16 cellular contexts compared by ENCODE assay signal in genomic region chr12:4284306-4284705, GRCh38. TPM values are rescaled to one million over a fixed set of nuclear protein-coding genes. Genes with fewer than 3 reads are reported as not detected.
DNase-seq lines count a peak whose midpoint lies in the region; ATAC-seq lines count a peak whose summit lies in the region.
"Had no signal": no experiment of that assay in that cellular context is flagged by ENCODE, and none has a peak within 500 bp of the region (broad histone marks: within the 10 kb centered on the region; RNA-seq: fewer than 3 reads in every experiment).

No MANE protein-coding gene starts in this region.

- H3K9me3 Mint-ChIP-seq in activated T-cell treated with anti-CD3 and anti-CD28 coated beads, Interleukin-2, amount 50 U/mL, for 24 hours: no peaks in the 10 kb centered on the region
- H3K9me3 Mint-ChIP-seq in activated T-cell treated with anti-CD3 and anti-CD28 coated beads, Interleukin-2, amount 50 U/mL, for 72 hours: no peaks in the 10 kb centered on the region
- no peaks in the 10 kb centered on the region for H3K9me3 Mint-ChIP-seq in activated CD4-positive, alpha-beta memory T cell treated with anti-CD3 and anti-CD28 coated beads, Interleukin-2, amount 10 ng/mL, durations not matched to agents 7 days and 5 days
- no peaks in the 10 kb centered on the region for H3K9me3 Mint-ChIP-seq in central memory CD8-positive, alpha-beta T cell

- DNase-seq in activated T-cell treated with anti-CD3 and anti-CD28 coated beads, Interleukin-2, amount 50 U/mL, for 24 hours: no peak
- no peak for DNase-seq in activated T-cell treated with anti-CD3 and anti-CD28 coated beads, Interleukin-2, amount 50 U/mL, for 72 hours
- peak; percentile 12 for DNase-seq in activated CD4-positive, alpha-beta memory T cell treated with anti-CD3 and anti-CD28 coated beads, Interleukin-2, amount 10 ng/mL, durations not matched to agents 7 days and 5 days
- DNase-seq in central memory CD8-positive, alpha-beta T cell (ENCODE audit: low spot score in 2 of 2): no peak
- peak; percentile 24 for DNase-seq in stimulated activated CD8-positive, alpha-beta memory T cell treated with anti-CD3 and anti-CD28 coated beads, Interleukin-4, amount 100 ng/mL, for 48 hours
- DNase-seq: DND-41, GDM1, KG1, NCI-H146, NCI-H2081, NCI-H510A treated with DMSO at 0.1 percent for 48 hours, NCI-H82, PC-9 had no signal

- CTCF ChIA-PET in activated CD4-positive, alpha-beta memory T cell treated with anti-CD3 and anti-CD28 coated beads, Interleukin-2, amount 10 ng/mL, durations not matched to agents 7 days and 5 days (lab: Charles Lee): no interaction called here

- no peak overlapping the region for H3K4me3 Mint-ChIP-seq in activated T-cell treated with anti-CD3 and anti-CD28 coated beads, Interleukin-2, amount 50 U/mL, for 24 hours
- no peak overlapping the region for H3K4me3 Mint-ChIP-seq in activated T-cell treated with anti-CD3 and anti-CD28 coated beads, Interleukin-2, amount 50 U/mL, for 72 hours
- no peak overlapping the region for H3K4me3 Mint-ChIP-seq in activated CD4-positive, alpha-beta memory T cell treated with anti-CD3 and anti-CD28 coated beads, Interleukin-2, amount 10 ng/mL, durations not matched to agents 7 days and 5 days
- H3K4me3 Mint-ChIP-seq in central memory CD8-positive, alpha-beta T cell: peak overlapping the region; percentile 39

- H3K36me3 Mint-ChIP-seq in activated T-cell treated with anti-CD3 and anti-CD28 coated beads, Interleukin-2, amount 50 U/mL, for 24 hours (ENCODE audit: low read depth): peaks cover 100% of the 10 kb centered on the region
- peaks cover 31 to 65% of the 10 kb centered on the region in 2 donors for H3K36me3 Mint-ChIP-seq in activated T-cell treated with anti-CD3 and anti-CD28 coated beads, Interleukin-2, amount 50 U/mL, for 72 hours (ENCODE audit: insufficient read depth in 2 of 2)
- peaks cover 99% of the 10 kb centered on the region for H3K36me3 Mint-ChIP-seq in activated CD4-positive, alpha-beta memory T cell treated with anti-CD3 and anti-CD28 coated beads, Interleukin-2, amount 10 ng/mL, durations not matched to agents 7 days and 5 days (ENCODE audit: low read depth)
- H3K36me3 Mint-ChIP-seq in central memory CD8-positive, alpha-beta T cell (ENCODE audit: insufficient read depth): peaks cover 83% of the 10 kb centered on the region

- H3K27ac Mint-ChIP-seq in activated T-cell treated with anti-CD3 and anti-CD28 coated beads, Interleukin-2, amount 50 U/mL, for 24 hours: peak overlapping the region; percentile 90
- no peak overlapping the region for H3K27ac Mint-ChIP-seq in activated T-cell treated with anti-CD3 and anti-CD28 coated beads, Interleukin-2, amount 50 U/mL, for 72 hours
- H3K27ac Mint-ChIP-seq in activated CD4-positive, alpha-beta memory T cell treated with anti-CD3 and anti-CD28 coated beads, Interleukin-2, amount 10 ng/mL, durations not matched to agents 7 days and 5 days: no peak overlapping the region
- H3K27ac Mint-ChIP-seq in central memory CD8-positive, alpha-beta T cell (ENCODE audit: low read depth): peak overlapping the region; percentile 25

- H3K4me1 Mint-ChIP-seq in activated T-cell treated with anti-CD3 and anti-CD28 coated beads, Interleukin-2, amount 50 U/mL, for 24 hours (ENCODE audit: low read depth): peaks cover 98% of the 10 kb centered on the region
- H3K4me1 Mint-ChIP-seq in activated T-cell treated with anti-CD3 and anti-CD28 coated beads, Interleukin-2, amount 50 U/mL, for 72 hours (ENCODE audit: low read depth): peaks cover 89% of the 10 kb centered on the region
- peaks cover 98% of the 10 kb centered on the region for H3K4me1 Mint-ChIP-seq in activated CD4-positive, alpha-beta memory T cell treated with anti-CD3 and anti-CD28 coated beads, Interleukin-2, amount 10 ng/mL, durations not matched to agents 7 days and 5 days
- peaks cover 84% of the 10 kb centered on the region for H3K4me1 Mint-ChIP-seq in central memory CD8-positive, alpha-beta T cell

- ATAC-seq in activated T-cell treated with anti-CD3 and anti-CD28 coated beads, Interleukin-2, amount 50 U/mL, for 72 hours (replicated peaks in 1 of 2): no peak
- no peak for ATAC-seq in central memory CD8-positive, alpha-beta T cell (replicated peaks; ENCODE audit: extremely low read depth, poor library complexity, severe bottlenecking)
- ATAC-seq in HG03025 (IDR thresholded peaks at IDR 0.05; ENCODE audit: low FRiP score, unreplicated experiment) (no peak), GM19023 (IDR thresholded peaks at IDR 0.05; ENCODE audit: unreplicated experiment) (no peak)
- no peak for ATAC-seq in activated CD4-positive, CD25-positive, alpha-beta regulatory T cell treated with anti-CD3 and anti-CD28 coated beads, Interleukin-2, amount 50 U/mL, for 24 hours

- no peaks in the 10 kb centered on the region for H3K27me3 Mint-ChIP-seq in activated T-cell treated with anti-CD3 and anti-CD28 coated beads, Interleukin-2, amount 50 U/mL, for 24 hours
- H3K27me3 Mint-ChIP-seq in activated T-cell treated with anti-CD3 and anti-CD28 coated beads, Interleukin-2, amount 50 U/mL, for 72 hours (ENCODE audit: low read depth): no peaks in the 10 kb centered on the region
- H3K27me3 Mint-ChIP-seq in activated CD4-positive, alpha-beta memory T cell treated with anti-CD3 and anti-CD28 coated beads, Interleukin-2, amount 10 ng/mL, durations not matched to agents 7 days and 5 days: no peaks in the 10 kb centered on the region
- no peaks in the 10 kb centered on the region for H3K27me3 Mint-ChIP-seq in central memory CD8-positive, alpha-beta T cell

- POLR2A ChIA-PET in activated CD4-positive, alpha-beta memory T cell treated with anti-CD3 and anti-CD28 coated beads, Interleukin-2, amount 10 ng/mL, durations not matched to agents 7 days and 5 days (lab: Charles Lee): interaction anchor here (1.0 to 22.7 kb wide), 4 partner anchors 9 to 140 kb away, joined by 3 to 422 read pairs (median 20); partner anchors contain the start of gene CCND2

RNA-seq across cellular contexts. Expression of gene CCND2, which starts 10.7 kb away (rescaled TPM):
- 100 to 1,000 TPM; 445 to 502 TPM for total RNA-seq in activated T-cell treated with anti-CD3 and anti-CD28 coated beads, Interleukin-2, amount 50 U/mL, for 72 hours
- 100 to 1,000 TPM; 389 to 401 TPM for total RNA-seq in activated CD4-positive, alpha-beta memory T cell treated with anti-CD3 and anti-CD28 coated beads, Interleukin-2, amount 10 ng/mL, durations not matched to agents 7 days and 5 days

RNA-seq across cellular contexts. Expression of gene TIGAR, which starts 36.7 kb away (rescaled TPM):
- 10 to 100 TPM; 16.1 to 22.5 TPM for total RNA-seq in activated T-cell treated with anti-CD3 and anti-CD28 coated beads, Interleukin-2, amount 50 U/mL, for 72 hours
- 10 to 100 TPM; 11.8 to 12.8 TPM for total RNA-seq in activated CD4-positive, alpha-beta memory T cell treated with anti-CD3 and anti-CD28 coated beads, Interleukin-2, amount 10 ng/mL, durations not matched to agents 7 days and 5 days

Comparison
In these comparisons a context has a peak if more than half of its experiments do, and no peak if none do; other contexts are left out.
1. H3K27ac Mint-ChIP-seq: peak in activated T-cell treated with anti-CD3 and anti-CD28 coated beads, Interleukin-2, amount 50 U/mL, for 24 hours (single experiment) and central memory CD8-positive, alpha-beta T cell (single experiment); none in activated T-cell treated with anti-CD3 and anti-CD28 coated beads, Interleukin-2, amount 50 U/mL, for 72 hours (single experiment) and activated CD4-positive, alpha-beta memory T cell treated with anti-CD3 and anti-CD28 coated beads, Interleukin-2, amount 10 ng/mL, durations not matched to agents 7 days and 5 days (single experiment).
2. DNase-seq: peak in activated CD4-positive, alpha-beta memory T cell treated with anti-CD3 and anti-CD28 coated beads, Interleukin-2, amount 10 ng/mL, durations not matched to agents 7 days and 5 days (single experiment) and stimulated activated CD8-positive, alpha-beta memory T cell treated with anti-CD3 and anti-CD28 coated beads, Interleukin-4, amount 100 ng/mL, for 48 hours (single experiment); none in activated T-cell treated with anti-CD3 and anti-CD28 coated beads, Interleukin-2, amount 50 U/mL, for 24 hours (single experiment), activated T-cell treated with anti-CD3 and anti-CD28 coated beads, Interleukin-2, amount 50 U/mL, for 72 hours (0 of 2) and central memory CD8-positive, alpha-beta T cell (0 of 2).